In genomic region chr6:166470029-166470862, GRCh38 we compare ENCODE assay signal across 16 cellular contexts.
"Had no signal": no experiment of that assay in that cellular context is flagged by ENCODE, and none has a peak within 500 bp of the region (broad histone marks: within the 10 kb centered on the region; RNA-seq: fewer than 3 reads in every experiment).

No MANE protein-coding gene starts in this region.

- H3K9me3 ChIP-seq: mucosa of descending colon, psoas muscle, testis had no signal

- FAIRE-seq: TTC549 had no signal

- DNase-seq: activated B cell treated with CpG ODN at 0.5 μM for 24 hours; activated CD4-positive, alpha-beta T cell treated with anti-CD3 and anti-CD28 coated beads, Interleukin-2, amount 10 ng/mL, durations not matched to agents 7 days and 5 days; activated CD8-positive, alpha-beta memory T cell treated with anti-CD3 and anti-CD28 coated beads for 24 hours; effector memory CD4-positive, alpha-beta T cell; erythroblast; left cardiac atrium; mucosa of descending colon; stimulated activated CD4-positive, alpha-beta T cell treated with anti-CD3 and anti-CD28 coated beads, Interleukin-4, amount 100 ng/mL, for 24 hours; stimulated activated naive CD8-positive, alpha-beta T cell treated with anti-CD3 and anti-CD28 coated beads, Interleukin-15, amount 100 ng/mL, for 72 hours; T-helper 2 cell; testis had no signal

- ATAC-seq: activated T-helper 17 cell treated with anti-CD3 and anti-CD28 coated beads, Interleukin-2, amount 50 U/mL, for 72 hours; left cardiac atrium; mucosa of descending colon; naive thymus-derived CD8-positive, alpha-beta T cell; psoas muscle; stimulated activated naive CD8-positive, alpha-beta T cell treated with anti-CD3 and anti-CD28 coated beads, Interleukin-15, amount 100 ng/mL, for 72 hours had no signal

- H3K4me3 ChIP-seq: lung, mucosa of descending colon, psoas muscle, testis had no signal

- H3K27me3 ChIP-seq: testis had no signal

- H3K4me1 ChIP-seq: psoas muscle, testis had no signal

- H3K27ac ChIP-seq: psoas muscle, testis had no signal
